ENCODE assay signal across 11 cellular contexts in genomic region chr9:8437878-8438277, GRCh38.
DNase-seq lines count a peak whose midpoint lies in the region; TF ChIP-seq lines count a peak whose summit lies in the region.
"Had no signal": no experiment of that assay in that cellular context is flagged by ENCODE, and none has a peak within 500 bp of the region (broad histone marks: within the 10 kb centered on the region; RNA-seq: fewer than 3 reads in every experiment).

No MANE protein-coding gene starts in this region.

- no peaks in the 10 kb centered on the region for H3K9me3 ChIP-seq in BE2C
- no peaks in the 10 kb centered on the region for H3K9me3 ChIP-seq in stomach

- H3K36me3 ChIP-seq in BE2C (no peaks in the 10 kb centered on the region), stomach (no peaks in the 10 kb centered on the region)

- no peak overlapping the region for H3K27ac ChIP-seq in stomach

- H3K4me1 ChIP-seq in BE2C (no peaks in the 10 kb centered on the region), stomach (no peaks in the 10 kb centered on the region)

- TF ChIP-seq POLR2A in stomach (IDR thresholded peaks at IDR 0.05): no peak

- H3K4me3 ChIP-seq in BE2C (ENCODE audit: low read depth, low read length): no peak overlapping the region
- no peak overlapping the region for H3K4me3 ChIP-seq in stomach

- no peaks in the 10 kb centered on the region for H3K27me3 ChIP-seq in BE2C
- H3K27me3 ChIP-seq in stomach: no peaks in the 10 kb centered on the region

- no peak for TF ChIP-seq CTCF in BE2C (IDR thresholded peaks at IDR 0.05; ENCODE audit: low read depth, low read length)
- no peak for TF ChIP-seq CTCF in stomach (IDR thresholded peaks at IDR 0.05)

- peak; percentile 26 for DNase-seq in BE2C
- DNase-seq in DMS153 treated with DMSO at 0.1 percent for 48 hours (lab: John Stamatoyannopoulos, UW; ENCODE audit: unreplicated experiment): peak; percentile 46
- DNase-seq in astrocyte of the hippocampus (ENCODE audit: low read depth, low spot score): peak; percentile 2
- DNase-seq in left kidney (ENCODE audit: low read depth, low spot score): peak; percentile 40
- DNase-seq in central memory CD4-positive, alpha-beta T cell: no peak
- DNase-seq in stomach: no peak
- DNase-seq in NCI-H524 treated with DMSO at 0.1 percent for 48 hours (lab: John Stamatoyannopoulos, UW): no peak
- DNase-seq in amniotic stem cell (lab: John Stamatoyannopoulos, UW): no peak
- DNase-seq: KBM-7, NCI-H1048, NCI-H524 had no signal

- TF ChIP-seq EP300 in stomach (IDR thresholded peaks at IDR 0.05): no peak

- intact Hi-C loops in stomach (cut with DNase I; ENCODE audit: low total_unique reads): no loop called here

Comparison
In these comparisons a context has a peak if more than half of its experiments do, and no peak if none do; other contexts are left out.
1. DNase-seq: peak in BE2C (single experiment), DMS153 treated with DMSO at 0.1 percent for 48 hours (single experiment), astrocyte of the hippocampus (single experiment) and left kidney (single experiment); none in central memory CD4-positive, alpha-beta T cell (single experiment), stomach (single experiment), NCI-H524 treated with DMSO at 0.1 percent for 48 hours (single experiment) and amniotic stem cell (single experiment).